In the genomic region with DNA sequence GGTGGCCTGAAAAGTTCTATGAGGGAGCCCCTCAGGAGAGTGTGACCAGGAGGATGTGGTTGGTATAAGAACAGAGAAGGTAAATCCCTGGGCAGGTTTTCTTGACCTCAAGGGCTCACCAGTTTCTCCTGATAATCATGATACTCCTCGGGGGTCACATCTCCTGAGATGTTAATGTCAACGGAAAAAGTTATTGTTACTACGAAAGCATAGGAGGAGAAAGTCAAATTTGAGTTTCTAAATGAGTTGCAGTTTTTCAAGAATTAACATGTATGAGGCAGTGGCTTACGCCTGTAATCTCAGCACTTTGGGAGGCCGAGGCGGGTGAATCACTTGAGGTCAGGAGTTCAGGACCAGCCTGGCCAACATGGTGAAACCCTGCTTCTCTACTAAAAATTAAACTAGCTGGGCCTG, we compare ENCODE assay signal across 1 cellular context.
TF ChIP-seq lines count a peak whose summit lies in the region.

No MANE protein-coding gene starts in this region.

TF ChIP-seq in GM23338, 12 proteins besides CTCF, POLR2A, EP300 and RAD21 (continued from another document):
- no peak for TF ChIP-seq ZNF462 (CRISPR knock-in tag; IDR thresholded peaks at IDR 0.05)
